In genomic region chr1:108785880-108786279, GRCh38 we compare ENCODE assay signal across 35 cellular contexts.
"Had no signal": no experiment of that assay in that cellular context is flagged by ENCODE, and none has a peak within 500 bp of the region (broad histone marks: within the 10 kb centered on the region; RNA-seq: fewer than 3 reads in every experiment).

No MANE protein-coding gene starts in this region.

- ATAC-seq: activated CD8-positive, alpha-beta T cell treated with anti-CD3 and anti-CD28 coated beads for 36 hours; activated naive CD4-positive, alpha-beta T cell treated with anti-CD3 and anti-CD28 coated beads, Interleukin-2, amount 50 U/mL, for 72 hours; activated T-cell treated with anti-CD3 and anti-CD28 coated beads, Interleukin-2, amount 50 U/mL, for 4 hours; activated T-cell treated with anti-CD3 and anti-CD28 coated beads, Interleukin-2, amount 50 U/mL, for 72 hours; activated T-helper 17 cell treated with anti-CD3 and anti-CD28 coated beads, Interleukin-2, amount 50 U/mL, for 72 hours; body of pancreas had no signal

- H3K4me1 Mint-ChIP-seq: activated B cell treated with CpG ODN at 0.5 μM for 24 hours; activated CD4-positive, alpha-beta T cell treated with anti-CD3 and anti-CD28 coated beads, Interleukin-2, amount 10 ng/mL, durations not matched to agents 24 days and 14 days; activated naive CD8-positive, alpha-beta T cell treated with anti-CD3 and anti-CD28 coated beads for 36 hours; activated T-helper 17 cell treated with anti-CD3 and anti-CD28 coated beads, Interleukin-2, amount 50 U/mL, for 72 hours had no signal

- H3K27ac ChIP-seq: adrenal gland, body of pancreas, brain microvascular endothelial cell, breast epithelium, VCaP had no signal

- H3K4me3 ChIP-seq: adrenal gland, body of pancreas, breast epithelium had no signal

- H3K4me1 ChIP-seq: adrenal gland, body of pancreas, breast epithelium had no signal

- DNase-seq: activated B cell treated with CpG ODN at 0.5 μM for 24 hours; activated CD4-positive, alpha-beta memory T cell treated with anti-CD3 and anti-CD28 coated beads for 36 hours; activated CD4-positive, alpha-beta T cell treated with anti-CD3 and anti-CD28 coated beads for 4 hours; activated CD4-positive, alpha-beta T cell treated with anti-CD3 and anti-CD28 coated beads, Interleukin-2, amount 10 ng/mL, durations not matched to agents 24 days and 14 days; activated CD4-positive, alpha-beta T cell treated with anti-CD3 and anti-CD28 coated beads, Interleukin-2, amount 50 U/mL, for 1 hour; activated CD4-positive, alpha-beta T cell treated with anti-CD3 and anti-CD28 coated beads, Interleukin-2, amount 50 U/mL, for 4 hours; activated CD4-positive, CD25-positive, alpha-beta regulatory T cell treated with anti-CD3 and anti-CD28 coated beads, Interleukin-2, amount 50 U/mL, for 72 hours; activated CD8-positive, alpha-beta memory T cell treated with anti-CD3 and anti-CD28 coated beads, Interleukin-2, amount 50 U/mL, for 4 hours; activated CD8-positive, alpha-beta T cell treated with anti-CD3 and anti-CD28 coated beads for 36 hours; activated effector memory CD4-positive, alpha-beta T cell treated with anti-CD3 and anti-CD28 coated beads, Interleukin-2, amount 50 U/mL, for 16 hours; activated gamma-delta T cell treated with Interleukin-2 at 50 U/mL for 16 hours; activated naive CD4-positive, alpha-beta T cell; activated naive CD4-positive, alpha-beta T cell treated with anti-CD3 and anti-CD28 coated beads for 36 hours; activated naive CD4-positive, alpha-beta T cell treated with anti-CD3 and anti-CD28 coated beads, Interleukin-2, amount 50 U/mL, for 16 hours; activated naive CD8-positive, alpha-beta T cell treated with anti-CD3 and anti-CD28 coated beads for 36 hours; activated T-cell treated with anti-CD3 and anti-CD28 coated beads for 4 hours; activated T-cell treated with anti-CD3 and anti-CD28 coated beads, Interleukin-2, amount 50 U/mL, for 1 hour; activated T-cell treated with anti-CD3 and anti-CD28 coated beads, Interleukin-2, amount 50 U/mL, for 4 hours; activated T-cell treated with anti-CD3 and anti-CD28 coated beads, Interleukin-2, amount 50 U/mL, for 72 hours; adrenal gland; amniotic stem cell; aorta; body of pancreas; brain microvascular endothelial cell; central memory CD4-positive, alpha-beta T cell; T-helper 1 cell; T-helper 2 cell; T-helper 9 cell had no signal

- H3K27me3 ChIP-seq: adrenal gland, body of pancreas, brain microvascular endothelial cell, breast epithelium had no signal

- H3K4me3 Mint-ChIP-seq: activated B cell treated with CpG ODN at 0.5 μM for 24 hours; activated CD4-positive, alpha-beta memory T cell treated with anti-CD3 and anti-CD28 coated beads for 36 hours; activated CD4-positive, alpha-beta T cell treated with anti-CD3 and anti-CD28 coated beads, Interleukin-2, amount 10 ng/mL, durations not matched to agents 24 days and 14 days; activated CD8-positive, alpha-beta T cell treated with anti-CD3 and anti-CD28 coated beads for 36 hours; activated naive CD4-positive, alpha-beta T cell treated with anti-CD3 and anti-CD28 coated beads for 36 hours; activated naive CD8-positive, alpha-beta T cell treated with anti-CD3 and anti-CD28 coated beads for 36 hours; activated T-cell treated with anti-CD3 and anti-CD28 coated beads, Interleukin-2, amount 50 U/mL, for 4 hours; activated T-cell treated with anti-CD3 and anti-CD28 coated beads, Interleukin-2, amount 50 U/mL, for 72 hours; activated T-helper 1 cell treated with anti-CD3 and anti-CD28 coated beads, Interleukin-12 subunit alpha, Interleukin-12 subunit beta, Interleukin-2, Interleukin-4 antibody, amounts not matched to agents 30 ng/mL and 10 ng/mL and 1 ng/mL, durations not matched to agents 14 hours and 24 hours and 36 hours; activated T-helper 17 cell treated with anti-CD3 and anti-CD28 coated beads, Interleukin-2, amount 50 U/mL, for 72 hours; T-helper 1 cell treated with Interleukin-12 subunit alpha and Interleukin-12 subunit beta and Interleukin-4 antibody, amounts not matched to agents 30 μg/mL and 1 μg/mL, for 36 hours; T-helper 2 cell treated with Interferon-gamma antibody and Interleukin-4, amounts not matched to agents 5 μg/mL and 100 μg/mL, for 36 hours had no signal

- H3K27ac Mint-ChIP-seq: activated B cell treated with CpG ODN at 0.5 μM for 24 hours; activated CD4-positive, alpha-beta memory T cell treated with anti-CD3 and anti-CD28 coated beads for 36 hours; activated CD4-positive, alpha-beta T cell treated with anti-CD3 and anti-CD28 coated beads, Interleukin-2, amount 10 ng/mL, durations not matched to agents 24 days and 14 days; activated CD8-positive, alpha-beta T cell treated with anti-CD3 and anti-CD28 coated beads for 36 hours; activated naive CD4-positive, alpha-beta T cell treated with anti-CD3 and anti-CD28 coated beads for 36 hours; activated naive CD4-positive, alpha-beta T cell treated with anti-CD3 and anti-CD28 coated beads, Interleukin-2, amount 50 U/mL, for 72 hours; activated naive CD8-positive, alpha-beta T cell treated with anti-CD3 and anti-CD28 coated beads for 36 hours; activated T-cell treated with anti-CD3 and anti-CD28 coated beads, Interleukin-2, amount 50 U/mL, for 72 hours; activated T-helper 1 cell treated with anti-CD3 and anti-CD28 coated beads, Interleukin-12 subunit alpha, Interleukin-12 subunit beta, Interleukin-2, Interleukin-4 antibody, amounts not matched to agents 30 ng/mL and 10 ng/mL and 1 ng/mL, durations not matched to agents 14 hours and 24 hours and 36 hours; activated T-helper 17 cell treated with anti-CD3 and anti-CD28 coated beads, Interleukin-2, amount 50 U/mL, for 72 hours; T-helper 1 cell treated with Interleukin-12 subunit alpha and Interleukin-12 subunit beta and Interleukin-4 antibody, amounts not matched to agents 30 μg/mL and 1 μg/mL, for 36 hours; T-helper 2 cell treated with Interferon-gamma antibody and Interleukin-4, amounts not matched to agents 5 μg/mL and 100 μg/mL, for 36 hours had no signal

- H3K27me3 Mint-ChIP-seq: activated B cell treated with CpG ODN at 0.5 μM for 24 hours; activated CD4-positive, alpha-beta memory T cell treated with anti-CD3 and anti-CD28 coated beads for 36 hours; activated CD4-positive, alpha-beta T cell treated with anti-CD3 and anti-CD28 coated beads, Interleukin-2, amount 10 ng/mL, durations not matched to agents 24 days and 14 days; activated CD8-positive, alpha-beta T cell treated with anti-CD3 and anti-CD28 coated beads for 36 hours; activated naive CD8-positive, alpha-beta T cell treated with anti-CD3 and anti-CD28 coated beads for 36 hours; activated T-helper 17 cell treated with anti-CD3 and anti-CD28 coated beads, Interleukin-2, amount 50 U/mL, for 72 hours had no signal
